26 cellular contexts compared by ENCODE assay signal in the genomic region with DNA sequence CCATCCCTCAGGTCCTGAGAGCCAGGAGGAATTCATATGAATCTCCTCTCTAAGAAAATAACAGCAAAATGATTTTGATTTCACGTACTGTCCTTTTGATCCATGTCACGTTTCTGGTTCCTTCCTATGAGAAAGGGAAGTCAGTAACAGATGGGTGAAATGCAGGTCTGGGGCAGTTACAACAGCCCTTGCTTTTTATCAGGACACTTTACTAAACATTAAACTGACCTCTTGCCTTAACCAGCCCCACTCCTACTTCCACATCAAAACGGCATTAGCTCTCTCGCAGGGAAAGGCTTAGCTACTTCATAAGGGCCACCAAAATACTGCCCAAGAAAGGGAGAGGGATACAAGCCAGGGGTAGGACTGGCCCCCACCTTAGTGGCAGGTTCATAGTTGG. TPM values are rescaled to one million over a fixed set of nuclear protein-coding genes. Genes with fewer than 3 reads are reported as not detected.
"Had no signal": no experiment of that assay in that cellular context is flagged by ENCODE, and none has a peak within 500 bp of the region (broad histone marks: within the 10 kb centered on the region; RNA-seq: fewer than 3 reads in every experiment).

No MANE protein-coding gene starts in this region.

- H3K4me1 ChIP-seq: heart left ventricle, left ventricle myocardium inferior, lower lobe of right lung, stomach had no signal

- DNase-seq: effector memory CD4-positive, alpha-beta T cell; heart left ventricle; hypothalamus; islet precursor cell; left ventricle myocardium inferior; lower lobe of right lung; naive B cell; nephron progenitor cell; posterior cingulate gyrus; stimulated activated CD4-positive, alpha-beta T cell treated with anti-CD3 and anti-CD28 coated beads, Interleukin-2, amount 100 ng/mL, for 24 hours; stimulated activated CD4-positive, alpha-beta T cell treated with anti-CD3 and anti-CD28 coated beads, Interleukin-4, amount 100 ng/mL, for 4 hours; stimulated activated naive CD4-positive, alpha-beta T cell; stomach; substantia nigra; transverse colon had no signal

- H3K36me3 ChIP-seq: heart left ventricle, left ventricle myocardium inferior, lower lobe of right lung, stomach, thoracic aorta, transverse colon had no signal

- H3K9me3 ChIP-seq: heart left ventricle, left ventricle myocardium inferior, lower lobe of right lung, stomach, thoracic aorta, transverse colon had no signal

- ATAC-seq: esophagus mucosa, heart left ventricle, lower lobe of right lung, sciatic nerve had no signal

- H3K27me3 ChIP-seq: stomach, transverse colon had no signal

- H3K4me3 ChIP-seq: heart left ventricle, left ventricle myocardium inferior, lower lobe of right lung, stomach, thoracic aorta, transverse colon had no signal

- H3K27ac ChIP-seq: heart left ventricle, left ventricle myocardium inferior, lower lobe of right lung, stomach, thoracic aorta, transverse colon had no signal

RNA-seq across cellular contexts. Expression of gene SPATA46, which starts 59.0 kb away (rescaled TPM):
- total RNA-seq: esophagus mucosa, fibroblast of lung, frontal cortex, glomerular endothelial cell, heart left ventricle, left ventricle myocardium inferior, lower lobe of right lung, mesothelial cell of epicardium, osteocyte, pulmonary artery endothelial cell, sciatic nerve, skeletal muscle tissue, stomach, thoracic aorta, transverse colon, urinary bladder had no signal
